ENCODE assay signal across 10 cellular contexts in genomic region chr10:116947838-116948529, GRCh38.
DNase-seq lines count a peak whose midpoint lies in the region; ATAC-seq lines count a peak whose summit lies in the region.
"Had no signal": no experiment of that assay in that cellular context is flagged by ENCODE, and none has a peak within 500 bp of the region (broad histone marks: within the 10 kb centered on the region; RNA-seq: fewer than 3 reads in every experiment).

No MANE protein-coding gene starts in this region.

- peaks cover 7% of the 10 kb centered on the region for H3K36me3 ChIP-seq in ACC112 (ENCODE audit: insufficient read depth, low read length)
- H3K36me3 ChIP-seq: BLaER1 had no signal

- DNase-seq in SW 1271 (lab: John Stamatoyannopoulos, UW) (peak; percentile 11 to 71), iPS DF 4.7 (ENCODE audit: extremely low read depth, low spot score) (peak; percentile 5), DMS114 treated with DMSO at 0.1 percent for 48 hours (lab: John Stamatoyannopoulos, UW; ENCODE audit: unreplicated experiment) (no peak), NCI-H1417 treated with DMSO at 0.1 percent for 48 hours (lab: John Stamatoyannopoulos, UW) (no peak)
- DNase-seq: nephron progenitor cell had no signal

- H2AFZ ChIP-seq in ACC112 (ENCODE audit: low read length, unreplicated experiment): no peak overlapping the region

- peak overlapping the region; percentile 40 for H3K4me3 ChIP-seq in ACC112 (ENCODE audit: low read depth, low read length)
- H3K4me3 ChIP-seq: BLaER1 had no signal

- H3K4me1 ChIP-seq in ACC112 (ENCODE audit: control insufficient read depth, insufficient read depth, low read length, unreplicated experiment): peaks cover 22% of the 10 kb centered on the region
- H3K4me1 ChIP-seq: BLaER1 had no signal

- no peaks in the 10 kb centered on the region for H3K27me3 ChIP-seq in ACC112 (ENCODE audit: insufficient read depth, low read length)
- H3K27me3 ChIP-seq: BLaER1 had no signal

- H3K79me2 ChIP-seq in ACC112 (ENCODE audit: control insufficient read depth, insufficient read depth, low read length, unreplicated experiment): no peaks in the 10 kb centered on the region

- H3K27ac ChIP-seq in ACC112 (ENCODE audit: low read depth, low read length): peak overlapping the region; percentile 75
- H3K27ac ChIP-seq: BLaER1 had no signal

- ATAC-seq in HG03175 (IDR thresholded peaks at IDR 0.05; ENCODE audit: unreplicated experiment): peak; percentile 40
- ATAC-seq in activated CD4-positive, CD25-positive, alpha-beta regulatory T cell treated with anti-CD3 and anti-CD28 coated beads, Interleukin-2, amount 50 U/mL, for 24 hours: no peak
- no peak for ATAC-seq in HG03439 (IDR thresholded peaks at IDR 0.05; ENCODE audit: unreplicated experiment)

Comparison
In these comparisons a context has a peak if more than half of its experiments do, and no peak if none do; other contexts are left out.
1. DNase-seq: peak in SW 1271 (2 of 2) and iPS DF 4.7 (single experiment); none in DMS114 treated with DMSO at 0.1 percent for 48 hours (single experiment) and NCI-H1417 treated with DMSO at 0.1 percent for 48 hours (single experiment).